ENCODE assay signal across 20 cellular contexts in the genomic region with DNA sequence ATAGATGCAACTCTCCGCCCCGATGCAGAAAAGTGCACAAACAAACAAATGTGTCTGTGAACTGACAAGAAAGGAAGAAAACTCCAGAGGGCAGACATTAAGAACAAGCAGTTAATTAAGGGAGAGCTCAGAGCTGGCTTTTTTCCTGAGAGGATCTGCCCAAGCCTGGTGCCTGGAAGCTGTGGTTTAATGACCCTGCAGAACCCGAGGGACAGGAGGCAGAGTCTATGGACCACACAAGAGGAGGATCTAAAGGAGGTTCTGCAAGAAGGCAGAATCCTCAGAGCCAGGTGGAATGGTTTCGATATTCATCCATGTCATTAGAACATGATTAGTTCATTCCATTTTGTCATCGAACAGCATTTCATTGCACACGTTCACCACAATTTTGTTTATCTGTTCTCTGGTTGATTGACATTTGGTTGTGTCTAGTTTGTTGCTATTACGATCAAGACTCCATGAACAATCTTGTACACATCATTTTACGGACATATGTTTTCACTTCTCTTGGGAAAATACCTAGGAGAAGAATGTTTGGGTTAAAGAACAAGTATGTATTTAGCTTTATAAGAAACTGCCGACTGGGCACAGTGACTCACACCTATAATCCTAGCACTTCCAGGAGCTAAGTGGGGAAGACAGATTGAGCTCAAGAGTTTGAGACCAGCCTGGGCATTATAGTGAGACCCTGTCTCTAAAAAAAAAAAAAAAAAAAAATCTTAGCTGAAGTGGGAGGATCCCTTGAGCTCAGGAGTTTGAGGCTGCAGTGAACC.
DNase-seq lines count a peak whose midpoint lies in the region; ATAC-seq, FAIRE-seq and TF ChIP-seq lines count a peak whose summit lies in the region.
"Had no signal": no experiment of that assay in that cellular context is flagged by ENCODE, and none has a peak within 500 bp of the region (broad histone marks: within the 10 kb centered on the region; RNA-seq: fewer than 3 reads in every experiment).

No MANE protein-coding gene starts in this region.

- H3K36me3 Mint-ChIP-seq in astrocyte (ENCODE audit: low read depth, unreplicated experiment), result no peaks in the 10 kb centered on the region
- H3K36me3 Mint-ChIP-seq: CD4-positive, CD25-positive, alpha-beta regulatory T cell; CD8-positive, alpha-beta T cell had no signal

- TF ChIP-seq CTCF in DND-41 (IDR thresholded peaks at IDR 0.05; ENCODE audit: borderline replicate concordance, extremely low read depth, low read length, poor library complexity, severe bottlenecking) (no peak), astrocyte (IDR thresholded peaks at IDR 0.05; ENCODE audit: insufficient read depth, low read depth, low read length) (no peak), smooth muscle cell (IDR thresholded peaks at IDR 0.05; ENCODE audit: borderline replicate concordance, insufficient read depth, poor library complexity, severe bottlenecking) (no peak)

- H3K4me1 Mint-ChIP-seq in astrocyte (ENCODE audit: low read depth, unreplicated experiment), result peaks cover 12% of the 10 kb centered on the region
- H3K4me1 Mint-ChIP-seq: B cell; CD4-positive, CD25-positive, alpha-beta regulatory T cell had no signal

- no peaks in the 10 kb centered on the region for H3F3A ChIP-seq in smooth muscle cell (ENCODE audit: low read depth)

- no peak for FAIRE-seq in astrocyte (lab: Jason Lieb, UNC)
- FAIRE-seq: D721Med, G401.6, GM12892 had no signal

- H3K27me3 ChIP-seq in DND-41 (ENCODE audit: insufficient read depth, low read length, poor library complexity), result no peaks in the 10 kb centered on the region
- no peaks in the 10 kb centered on the region for H3K27me3 ChIP-seq in astrocyte (ENCODE audit: insufficient read depth, low read length)
- H3K27me3 ChIP-seq in smooth muscle cell (ENCODE audit: low read depth), result no peaks in the 10 kb centered on the region
- H3K27me3 ChIP-seq: BLaER1 had no signal

- peaks cover 2% of the 10 kb centered on the region for H3K9me3 Mint-ChIP-seq in astrocyte (ENCODE audit: unreplicated experiment)

- no peaks in the 10 kb centered on the region for H3K36me3 ChIP-seq in DND-41 (ENCODE audit: insufficient read depth, low read length)
- H3K36me3 ChIP-seq in astrocyte (ENCODE audit: insufficient read depth, low read length), result no peaks in the 10 kb centered on the region
- no peaks in the 10 kb centered on the region for H3K36me3 ChIP-seq in smooth muscle cell (ENCODE audit: low read depth)
- H3K36me3 ChIP-seq: BLaER1 had no signal

- peak overlapping the region; percentile 50; the same call in 1 of the 2 replicates for H2AFZ ChIP-seq in DND-41 (ENCODE audit: low read depth, low read length)
- no peak overlapping the region for H2AFZ ChIP-seq in astrocyte (ENCODE audit: low read depth, low read length)
- H2AFZ ChIP-seq in smooth muscle cell (ENCODE audit: low read depth), result no peak overlapping the region

- no peak overlapping the region for H3K4me3 ChIP-seq in DND-41 (ENCODE audit: low read depth in 1 of 2, low read length in 2 of 2)
- no peak overlapping the region for H3K4me3 ChIP-seq in astrocyte (ENCODE audit: insufficient read depth, low read depth, low read length)
- no peak overlapping the region for H3K4me3 ChIP-seq in smooth muscle cell
- H3K4me3 ChIP-seq: BLaER1 had no signal

- no peaks in the 10 kb centered on the region for H3K27me3 Mint-ChIP-seq in astrocyte (ENCODE audit: low read depth, unreplicated experiment)
- H3K27me3 Mint-ChIP-seq: B cell; CD4-positive, CD25-positive, alpha-beta regulatory T cell had no signal

- H3K4me3 Mint-ChIP-seq in astrocyte (ENCODE audit: unreplicated experiment), result no peak overlapping the region
- H3K4me3 Mint-ChIP-seq: B cell; CD4-positive, CD25-positive, alpha-beta regulatory T cell; CD8-positive, alpha-beta T cell had no signal

- H3K9ac ChIP-seq in DND-41 (ENCODE audit: low read depth, low read length) (no peak overlapping the region), astrocyte (ENCODE audit: low read length) (no peak overlapping the region), smooth muscle cell (ENCODE audit: low read depth) (no peak overlapping the region)
- H3K9ac ChIP-seq: BLaER1 had no signal

- H3K4me1 ChIP-seq in DND-41 (ENCODE audit: insufficient read depth, low read length) (peaks cover 21% of the 10 kb centered on the region), astrocyte (ENCODE audit: insufficient read depth, low read length) (no peaks in the 10 kb centered on the region), smooth muscle cell (ENCODE audit: low read depth) (no peaks in the 10 kb centered on the region)

- H3K79me2 ChIP-seq in DND-41 (ENCODE audit: insufficient read depth, low read length), result no peaks in the 10 kb centered on the region
- H3K79me2 ChIP-seq in astrocyte (ENCODE audit: insufficient read depth, low read length), result no peaks in the 10 kb centered on the region
- no peaks in the 10 kb centered on the region for H3K79me2 ChIP-seq in smooth muscle cell (ENCODE audit: low read depth)

- H3K4me2 ChIP-seq in DND-41 (ENCODE audit: insufficient read depth, low read length) (no peak overlapping the region), astrocyte (ENCODE audit: low read length) (no peak overlapping the region), smooth muscle cell (peak overlapping the region; percentile 1)
- H3K4me2 ChIP-seq: BLaER1 had no signal

- DNase-seq in DND-41, result no peak
- DNase-seq in H4 (ENCODE audit: low spot score), result peak; percentile 59
- DNase-seq in astrocyte (ENCODE audit: low read depth), result peak; percentile 2
- no peak for DNase-seq in smooth muscle cell (lab: John Stamatoyannopoulos, UW; ENCODE audit: unreplicated experiment)
- no peak for DNase-seq in NCI-H82 (lab: John Stamatoyannopoulos, UW)
- DNase-seq in NCI-H2029 treated with DMSO at 0.1 percent for 48 hours (lab: John Stamatoyannopoulos, UW), result no peak
- no peak for DNase-seq in activated CD8-positive, alpha-beta memory T cell treated with anti-CD3 and anti-CD28 coated beads, Interleukin-2, amount 50 U/mL, for 4 hours
- DNase-seq: CD4-positive, CD25-positive, alpha-beta regulatory T cell; CD8-positive, alpha-beta T cell; DMS 273 treated with DMSO at 0.1 percent for 48 hours; DMS79; GOT3; H7; HCEC 1CT had no signal

- ATAC-seq in DND-41 (ENCODE audit: insufficient read depth, low read depth), result no peak
- ATAC-seq: CD8-positive, alpha-beta T cell had no signal

- H3K9me3 ChIP-seq in DND-41 (ENCODE audit: insufficient read depth, low read length, severe bottlenecking), result peaks cover 10% of the 10 kb centered on the region
- H3K9me3 ChIP-seq in astrocyte (ENCODE audit: insufficient read depth, low read depth, low read length), result no peaks in the 10 kb centered on the region
- no peaks in the 10 kb centered on the region for H3K9me3 ChIP-seq in smooth muscle cell (replicated peaks; ENCODE audit: low read depth)

- no peaks in the 10 kb centered on the region for H4K20me1 ChIP-seq in DND-41 (ENCODE audit: insufficient read depth, low read length)
- H4K20me1 ChIP-seq in astrocyte (ENCODE audit: insufficient read depth, low read length), result no peaks in the 10 kb centered on the region
- H4K20me1 ChIP-seq in smooth muscle cell (ENCODE audit: low read depth), result no peaks in the 10 kb centered on the region
- H4K20me1 ChIP-seq: BLaER1 had no signal

- no peak overlapping the region for H3K27ac Mint-ChIP-seq in astrocyte (ENCODE audit: unreplicated experiment)
- H3K27ac Mint-ChIP-seq: B cell; CD4-positive, CD25-positive, alpha-beta regulatory T cell; CD8-positive, alpha-beta T cell had no signal

- H3K27ac ChIP-seq in DND-41 (ENCODE audit: low read length) (no peak overlapping the region), astrocyte (ENCODE audit: low read depth, low read length) (no peak overlapping the region), smooth muscle cell (ENCODE audit: low read depth) (no peak overlapping the region)
- H3K27ac ChIP-seq: BLaER1, C4-2B had no signal

- 66% methylated on average over 9 of the region's 9 CpGs for WGBS in smooth muscle cell (ENCODE audit: low lambda C conversion rate)

Comparison
In these comparisons a context has a peak if more than half of its experiments do, and no peak if none do; other contexts are left out.
1. DNase-seq: peak in H4 (single experiment) and astrocyte (single experiment); none in DND-41 (single experiment), smooth muscle cell (single experiment), NCI-H82 (single experiment), NCI-H2029 treated with DMSO at 0.1 percent for 48 hours (single experiment) and activated CD8-positive, alpha-beta memory T cell treated with anti-CD3 and anti-CD28 coated beads, Interleukin-2, amount 50 U/mL, for 4 hours (single experiment).